8 cellular contexts compared by ENCODE assay signal in genomic region chr17:18040287-18040858, GRCh38. TPM values are rescaled to one million over a fixed set of nuclear protein-coding genes. Genes with fewer than 3 reads are reported as not detected.
DNase-seq lines count a peak whose midpoint lies in the region; ATAC-seq and TF ChIP-seq lines count a peak whose summit lies in the region.

No MANE protein-coding gene starts in this region.

- H3K27me3 ChIP-seq in GM06990 (replicated peaks; ENCODE audit: control insufficient read depth, insufficient read depth, low read length) (no peaks in the 10 kb centered on the region), SJCRH30 (no peaks in the 10 kb centered on the region), esophagus squamous epithelium (no peaks in the 10 kb centered on the region), prostate gland (replicated peaks; ENCODE audit: insufficient read depth) (no peaks in the 10 kb centered on the region)

- in situ Hi-C loops in GM13976 (cut with MboI; ENCODE audit: low sequenced_read_pairs, unreplicated experiment) = no loop called here

- H3K9me3 ChIP-seq in SJCRH30 (replicated peaks) (no peaks in the 10 kb centered on the region), esophagus squamous epithelium (no peaks in the 10 kb centered on the region), prostate gland (no peaks in the 10 kb centered on the region)

- intact Hi-C loops in esophagus squamous epithelium (cut with DNase I) (no loop called here), prostate gland (cut with DNase I) (no loop called here)

- no peak for ATAC-seq in HG03439 (IDR thresholded peaks at IDR 0.05; ENCODE audit: unreplicated experiment)

- H3K36me3 ChIP-seq in GM06990 (ENCODE audit: control insufficient read depth, insufficient read depth, low read length) = no peaks in the 10 kb centered on the region
- peaks cover 3% of the 10 kb centered on the region for H3K36me3 ChIP-seq in SJCRH30
- H3K36me3 ChIP-seq in esophagus squamous epithelium = peaks cover 0 to 16% (median 0%) of the 10 kb centered on the region in 3 donors
- no peaks in the 10 kb centered on the region for H3K36me3 ChIP-seq in prostate gland

- no peak for TF ChIP-seq POLR2A in esophagus squamous epithelium (IDR thresholded peaks at IDR 0.05)
- TF ChIP-seq POLR2A in prostate gland (IDR thresholded peaks at IDR 0.05) = no peak

- TF ChIP-seq CTCF in GM06990 (IDR thresholded peaks at IDR 0.05; ENCODE audit: insufficient read depth, low read length, poor library complexity, severe bottlenecking) = no peak
- TF ChIP-seq CTCF in esophagus squamous epithelium (IDR thresholded peaks at IDR 0.05) = no peak
- TF ChIP-seq CTCF in prostate gland (IDR thresholded peaks at IDR 0.05) = no peak
- TF ChIP-seq CTCF in GM13976 (IDR thresholded peaks at IDR 0.05; ENCODE audit: borderline replicate concordance, control extremely low read depth, extremely low read depth, insufficient read depth, missing control alignments) = no peak

- DNase-seq in GM06990 (ENCODE audit: extremely low read depth, insufficient read length) (no peak), SJCRH30 (peak in 1 of 2 experiments; percentile 54), esophagus squamous epithelium (lab: John Stamatoyannopoulos, UW) (no peak), prostate gland (ENCODE audit: low spot score) (no peak), middle frontal gyrus (ENCODE audit: extremely low spot score, low spot score) (no peak), GM13976 (ENCODE audit: low spot score) (no peak)
- DNase-seq in stimulated activated CD4-positive, alpha-beta T cell treated with anti-CD3 and anti-CD28 coated beads, Interleukin-2, amount 100 ng/mL, for 24 hours = no peak

- no peak overlapping the region for H3K27ac ChIP-seq in SJCRH30
- peak overlapping the region; percentile 88 to 92 (median 90) for H3K27ac ChIP-seq in esophagus squamous epithelium
- peak overlapping the region; percentile 82 for H3K27ac ChIP-seq in prostate gland

- WGBS in esophagus squamous epithelium, 2 donors = 17 to 19% methylated on average over 4 to 6 of the region's 6 CpGs
- WGBS in prostate gland = 20% methylated on average over 6 of the region's 6 CpGs

- H3K4me1 ChIP-seq in SJCRH30 (peaks cover 12% of the 10 kb centered on the region; the same call in 1 of the 2 replicates), esophagus squamous epithelium (peaks cover 17 to 54% (median 34%) of the 10 kb centered on the region in 3 donors), prostate gland (replicated peaks) (peaks cover 10% of the 10 kb centered on the region)

- H3K4me3 ChIP-seq in GM06990 (replicated peaks; ENCODE audit: low read depth, low read length) (peak overlapping the region; percentile 93), SJCRH30 (peak overlapping the region; percentile 74), esophagus squamous epithelium (peak overlapping the region; percentile 75 to 99 (median 82)), prostate gland (peak overlapping the region; percentile 83 to 90)

RNA-seq across cellular contexts. Expression of gene GID4, which starts 1.2 kb away (rescaled TPM):
- total RNA-seq in SJCRH30 (2014; rRNA removed; shearing (Covaris generic)) = 35.4 and 39.6 TPM in 2 replicates
- total RNA-seq in esophagus squamous epithelium = 10 to 100 TPM in 2 of 4 donors, 1 to 10 TPM in 2; 7.5 to 18.1 (median 11.6) TPM
- 10 to 100 TPM; 11.0 to 19.1 TPM for total RNA-seq in prostate gland

RNA-seq across cellular contexts. Expression of gene ATPAF2, which starts 1.4 kb away (rescaled TPM):
- total RNA-seq in SJCRH30 (2014; rRNA removed; shearing (Covaris generic)) = 53.6 and 58.3 TPM in 2 replicates
- total RNA-seq in esophagus squamous epithelium (10 to 100 TPM; 15.8 to 26.9 (median 20.7) TPM), prostate gland (10 to 100 TPM; 17.7 to 30.5 TPM)

RNA-seq across cellular contexts. Expression of gene DRG2, which starts 47.4 kb away (rescaled TPM):
- 69.1 and 72.2 TPM in 2 replicates for total RNA-seq in SJCRH30 (2014; rRNA removed; shearing (Covaris generic))
- total RNA-seq in esophagus squamous epithelium = 10 to 100 TPM; 31.8 to 45.4 (median 37.9) TPM
- 10 to 100 TPM; 44.1 to 56.9 TPM for total RNA-seq in prostate gland
